ENCODE assay signal across 1 cellular context in genomic region chr20:46343358-46344357, GRCh38.
A peak's percentile ranks its signal among the peaks of the same experiment; 100 is the strongest.
TF ChIP-seq lines count a peak whose summit lies in the region.

No MANE protein-coding gene starts in this region.

TF ChIP-seq in HepG2, 621 proteins besides CTCF, POLR2A, EP300 and RAD21 (continued from another document and continues in another):
- TF ChIP-seq, protein P1, sequence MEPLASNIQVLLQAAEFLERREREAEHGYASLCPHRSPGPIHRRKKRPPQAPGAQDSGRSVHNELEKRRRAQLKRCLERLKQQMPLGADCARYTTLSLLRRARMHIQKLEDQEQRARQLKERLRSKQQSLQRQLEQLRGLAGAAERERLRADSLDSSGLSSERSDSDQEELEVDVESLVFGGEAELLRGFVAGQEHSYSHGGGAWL (CRISPR knock-in tag; IDR thresholded peaks at IDR 0.05) = no peak
- TF ChIP-seq HOXA7 (CRISPR knock-in tag; IDR thresholded peaks at IDR 0.05) = no peak
- TF ChIP-seq ZNF724P (CRISPR knock-in tag; IDR thresholded peaks at IDR 0.05; ENCODE audit: borderline replicate concordance) = no peak
- TF ChIP-seq ESRRA (CRISPR knock-in tag; IDR thresholded peaks at IDR 0.05; ENCODE audit: low read depth) = no peak
- TF ChIP-seq, protein P2, sequence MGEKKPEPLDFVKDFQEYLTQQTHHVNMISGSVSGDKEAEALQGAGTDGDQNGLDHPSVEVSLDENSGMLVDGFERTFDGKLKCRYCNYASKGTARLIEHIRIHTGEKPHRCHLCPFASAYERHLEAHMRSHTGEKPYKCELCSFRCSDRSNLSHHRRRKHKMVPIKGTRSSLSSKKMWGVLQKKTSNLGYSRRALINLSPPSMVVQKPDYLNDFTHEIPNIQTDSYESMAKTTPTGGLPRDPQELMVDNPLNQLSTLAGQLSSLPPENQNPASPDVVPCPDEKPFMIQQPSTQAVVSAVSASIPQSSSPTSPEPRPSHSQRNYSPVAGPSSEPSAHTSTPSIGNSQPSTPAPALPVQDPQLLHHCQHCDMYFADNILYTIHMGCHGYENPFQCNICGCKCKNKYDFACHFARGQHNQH (CRISPR knock-in tag; IDR thresholded peaks at IDR 0.05) = no peak
- TF ChIP-seq, protein P3, sequence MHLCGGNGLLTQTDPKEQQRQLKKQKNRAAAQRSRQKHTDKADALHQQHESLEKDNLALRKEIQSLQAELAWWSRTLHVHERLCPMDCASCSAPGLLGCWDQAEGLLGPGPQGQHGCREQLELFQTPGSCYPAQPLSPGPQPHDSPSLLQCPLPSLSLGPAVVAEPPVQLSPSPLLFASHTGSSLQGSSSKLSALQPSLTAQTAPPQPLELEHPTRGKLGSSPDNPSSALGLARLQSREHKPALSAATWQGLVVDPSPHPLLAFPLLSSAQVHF (CRISPR knock-in tag; IDR thresholded peaks at IDR 0.05) = no peak
- TF ChIP-seq, protein P4, sequence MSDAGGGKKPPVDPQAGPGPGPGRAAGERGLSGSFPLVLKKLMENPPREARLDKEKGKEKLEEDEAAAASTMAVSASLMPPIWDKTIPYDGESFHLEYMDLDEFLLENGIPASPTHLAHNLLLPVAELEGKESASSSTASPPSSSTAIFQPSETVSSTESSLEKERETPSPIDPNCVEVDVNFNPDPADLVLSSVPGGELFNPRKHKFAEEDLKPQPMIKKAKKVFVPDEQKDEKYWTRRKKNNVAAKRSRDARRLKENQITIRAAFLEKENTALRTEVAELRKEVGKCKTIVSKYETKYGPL (CRISPR knock-in tag; IDR thresholded peaks at IDR 0.05) = no peak
- no peak for TF ChIP-seq SRSF1 (optimal IDR thresholded peaks at IDR 0.05; ENCODE audit: low read depth, low read length)
- TF ChIP-seq HOXA3 (CRISPR knock-in tag; IDR thresholded peaks at IDR 0.05) = no peak
- 0 out of 2 replicates have a peak, but pooled peaks have one; percentile 28 for TF ChIP-seq CHD2 (IDR thresholded peaks at IDR 0.05; ENCODE audit: low read depth, low read length)
- TF ChIP-seq HOXA9 (CRISPR knock-in tag; IDR thresholded peaks at IDR 0.05; ENCODE audit: borderline replicate concordance) = no peak
- TF ChIP-seq ZNF615 (CRISPR knock-in tag; IDR thresholded peaks at IDR 0.05; ENCODE audit: borderline replicate concordance) = no peak
- peak; percentile 58; the same call in 1 of the 2 replicates for TF ChIP-seq ZNF598 (CRISPR knock-in tag; IDR thresholded peaks at IDR 0.05; ENCODE audit: borderline replicate concordance)
- TF ChIP-seq SIX1 (CRISPR knock-in tag; IDR thresholded peaks at IDR 0.05; ENCODE audit: borderline replicate concordance) = peak; percentile 44; the same call in 1 of the 2 replicates
- TF ChIP-seq SNRNP70 (IDR thresholded peaks at IDR 0.05; ENCODE audit: low read depth, low read length) = no peak
- no peak for TF ChIP-seq TP53 (CRISPR knock-in tag; conservative IDR thresholded peaks at IDR 0.05)
- TF ChIP-seq ZFP91 (CRISPR knock-in tag; IDR thresholded peaks at IDR 0.05; ENCODE audit: borderline replicate concordance) = 0 out of 2 replicates have a peak, but pooled peaks have one; percentile 28
- TF ChIP-seq GABPB1 (CRISPR knock-in tag; IDR thresholded peaks at IDR 0.05) = no peak
- no peak for TF ChIP-seq MXI1 (IDR thresholded peaks at IDR 0.05; ENCODE audit: borderline replicate concordance, low read depth, low read length)
- no peak for TF ChIP-seq ZNF713 (CRISPR knock-in tag; IDR thresholded peaks at IDR 0.05)
- 0 out of 2 replicates have a peak, but pooled peaks have one; percentile 26 for TF ChIP-seq ZSCAN20 (CRISPR knock-in tag; IDR thresholded peaks at IDR 0.05; ENCODE audit: borderline replicate concordance)
- no peak for TF ChIP-seq ZNF143 (CRISPR knock-in tag; IDR thresholded peaks at IDR 0.05)
- no peak for TF ChIP-seq SAFB2 (CRISPR knock-in tag; IDR thresholded peaks at IDR 0.05; ENCODE audit: borderline replicate concordance, low read depth)
- 0 out of 2 replicates have a peak, but pooled peaks have one; percentile 14 for TF ChIP-seq ISL2 (CRISPR knock-in tag; IDR thresholded peaks at IDR 0.05)
- 0 out of 2 replicates have a peak, but pooled peaks have one; percentile 49 for TF ChIP-seq KLF12 (CRISPR knock-in tag; IDR thresholded peaks at IDR 0.05; ENCODE audit: borderline replicate concordance)
- TF ChIP-seq, protein P5, sequence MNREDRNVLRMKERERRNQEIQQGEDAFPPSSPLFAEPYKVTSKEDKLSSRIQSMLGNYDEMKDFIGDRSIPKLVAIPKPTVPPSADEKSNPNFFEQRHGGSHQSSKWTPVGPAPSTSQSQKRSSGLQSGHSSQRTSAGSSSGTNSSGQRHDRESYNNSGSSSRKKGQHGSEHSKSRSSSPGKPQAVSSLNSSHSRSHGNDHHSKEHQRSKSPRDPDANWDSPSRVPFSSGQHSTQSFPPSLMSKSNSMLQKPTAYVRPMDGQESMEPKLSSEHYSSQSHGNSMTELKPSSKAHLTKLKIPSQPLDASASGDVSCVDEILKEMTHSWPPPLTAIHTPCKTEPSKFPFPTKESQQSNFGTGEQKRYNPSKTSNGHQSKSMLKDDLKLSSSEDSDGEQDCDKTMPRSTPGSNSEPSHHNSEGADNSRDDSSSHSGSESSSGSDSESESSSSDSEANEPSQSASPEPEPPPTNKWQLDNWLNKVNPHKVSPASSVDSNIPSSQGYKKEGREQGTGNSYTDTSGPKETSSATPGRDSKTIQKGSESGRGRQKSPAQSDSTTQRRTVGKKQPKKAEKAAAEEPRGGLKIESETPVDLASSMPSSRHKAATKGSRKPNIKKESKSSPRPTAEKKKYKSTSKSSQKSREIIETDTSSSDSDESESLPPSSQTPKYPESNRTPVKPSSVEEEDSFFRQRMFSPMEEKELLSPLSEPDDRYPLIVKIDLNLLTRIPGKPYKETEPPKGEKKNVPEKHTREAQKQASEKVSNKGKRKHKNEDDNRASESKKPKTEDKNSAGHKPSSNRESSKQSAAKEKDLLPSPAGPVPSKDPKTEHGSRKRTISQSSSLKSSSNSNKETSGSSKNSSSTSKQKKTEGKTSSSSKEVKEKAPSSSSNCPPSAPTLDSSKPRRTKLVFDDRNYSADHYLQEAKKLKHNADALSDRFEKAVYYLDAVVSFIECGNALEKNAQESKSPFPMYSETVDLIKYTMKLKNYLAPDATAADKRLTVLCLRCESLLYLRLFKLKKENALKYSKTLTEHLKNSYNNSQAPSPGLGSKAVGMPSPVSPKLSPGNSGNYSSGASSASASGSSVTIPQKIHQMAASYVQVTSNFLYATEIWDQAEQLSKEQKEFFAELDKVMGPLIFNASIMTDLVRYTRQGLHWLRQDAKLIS (CRISPR knock-in tag; IDR thresholded peaks at IDR 0.05) = no peak
- no peak for TF ChIP-seq HCFC1 (IDR thresholded peaks at IDR 0.05; ENCODE audit: low read depth, low read length)
- peak; percentile 41 for TF ChIP-seq MED1 (CRISPR knock-in tag; IDR thresholded peaks at IDR 0.05)
- 0 out of 2 replicates have a peak, but pooled peaks have one; percentile 46 for TF ChIP-seq ZNF747 (CRISPR knock-in tag; IDR thresholded peaks at IDR 0.05; ENCODE audit: borderline replicate concordance)
- 0 out of 2 replicates have a peak, but pooled peaks have one; percentile 23 for TF ChIP-seq SALL1 (CRISPR knock-in tag; IDR thresholded peaks at IDR 0.05)
- no peak for TF ChIP-seq E2F2 (CRISPR knock-in tag; IDR thresholded peaks at IDR 0.05; ENCODE audit: borderline replicate concordance)
- peak; percentile 21; the same call in 1 of the 2 replicates for TF ChIP-seq ETV5 (CRISPR knock-in tag; IDR thresholded peaks at IDR 0.05; ENCODE audit: borderline replicate concordance)
- no peak for TF ChIP-seq TRIM24 (CRISPR knock-in tag; IDR thresholded peaks at IDR 0.05)
- TF ChIP-seq ZNF572 (CRISPR knock-in tag; IDR thresholded peaks at IDR 0.05) = no peak
- no peak for TF ChIP-seq CSRNP1 (CRISPR knock-in tag; IDR thresholded peaks at IDR 0.05)
- 0 out of 2 replicates have a peak, but pooled peaks have one; percentile 31 for TF ChIP-seq EED (CRISPR knock-in tag; IDR thresholded peaks at IDR 0.05)
- no peak for TF ChIP-seq ZNF562 (CRISPR knock-in tag; IDR thresholded peaks at IDR 0.05; ENCODE audit: borderline replicate concordance)
- 0 out of 2 replicates have a peak, but pooled peaks have one; percentile 61 for TF ChIP-seq ZNF232 (CRISPR knock-in tag; IDR thresholded peaks at IDR 0.05; ENCODE audit: borderline replicate concordance)
- 0 out of 2 replicates have a peak, but pooled peaks have one; percentile 38 for TF ChIP-seq SP4 (CRISPR knock-in tag; IDR thresholded peaks at IDR 0.05)
- TF ChIP-seq ZMYM3 (CRISPR knock-in tag; IDR thresholded peaks at IDR 0.05) = peak; percentile 12; the same call in 1 of the 2 replicates
- TF ChIP-seq PITX1 (CRISPR knock-in tag; IDR thresholded peaks at IDR 0.05) = 0 out of 2 replicates have a peak, but pooled peaks have one; percentile 24
- peak; percentile 18; the same call in 1 of the 2 replicates for TF ChIP-seq ZNF574 (CRISPR knock-in tag; IDR thresholded peaks at IDR 0.05)
- no peak for TF ChIP-seq ARNT (IDR thresholded peaks at IDR 0.05)
